9 cellular contexts compared by ENCODE assay signal in genomic region chr1:228213917-228214808, GRCh38. TPM values are rescaled to one million over a fixed set of nuclear protein-coding genes. Genes with fewer than 3 reads are reported as not detected.
DNase-seq lines count a peak whose midpoint lies in the region; ATAC-seq, FAIRE-seq and TF ChIP-seq lines count a peak whose summit lies in the region.
"Had no signal": no experiment of that assay in that cellular context is flagged by ENCODE, and none has a peak within 500 bp of the region (broad histone marks: within the 10 kb centered on the region; RNA-seq: fewer than 3 reads in every experiment).

No MANE protein-coding gene starts in this region.

- TF ChIP-seq POLR2A in H54 (IDR thresholded peaks at IDR 0.05; ENCODE audit: low read depth, low read length) = no peak

- H3K36me3 ChIP-seq in NT2/D1 (ENCODE audit: insufficient read depth, insufficient read length, low read length) = peaks cover 50% of the 10 kb centered on the region
- no peaks in the 10 kb centered on the region for H3K36me3 ChIP-seq in osteoblast (ENCODE audit: insufficient read depth, low read length)

- no peaks in the 10 kb centered on the region for H4K20me1 ChIP-seq in osteoblast (ENCODE audit: insufficient read depth, low read length)

- H3K4me2 ChIP-seq in osteoblast (ENCODE audit: insufficient read depth, low read length) = peak overlapping the region; percentile 13

- H3K27me3 ChIP-seq in NT2/D1 (ENCODE audit: insufficient read depth, insufficient read length) (no peaks in the 10 kb centered on the region), osteoblast (ENCODE audit: insufficient read depth, low read length) (peaks cover 3% of the 10 kb centered on the region)

- no peak for FAIRE-seq in H54 (lab: Jason Lieb, UNC)
- FAIRE-seq: GM12892 had no signal

- H3K9me3 ChIP-seq in NT2/D1 (ENCODE audit: insufficient read depth, low read length) = no peaks in the 10 kb centered on the region
- H3K9me3 ChIP-seq in osteoblast (ENCODE audit: low read depth, low read length) = no peaks in the 10 kb centered on the region

- H3K27ac ChIP-seq in C4-2B = peak overlapping the region; percentile 81; the same call in 1 of the 2 replicates
- H3K27ac ChIP-seq in osteoblast (ENCODE audit: low read depth, low read length) = no peak overlapping the region

- TF ChIP-seq CTCF in C4-2B (conservative IDR thresholded peaks at IDR 0.05) (no peak), epithelial cell of esophagus (IDR thresholded peaks at IDR 0.05; ENCODE audit: insufficient read depth, low read depth, low read length, missing control alignments) (no peak), osteoblast (IDR thresholded peaks at IDR 0.05; ENCODE audit: extremely low read depth, low read depth, low read length) (no peak)

- DNase-seq in NT2/D1 (ENCODE audit: low read depth, low spot score) = no peak
- DNase-seq in epithelial cell of esophagus (ENCODE audit: low read depth) = peak; percentile 9
- DNase-seq in osteoblast (ENCODE audit: insufficient read length, low spot score, missing footprints) = peak; percentile 81
- no peak for DNase-seq in SHP77 (lab: John Stamatoyannopoulos, UW)
- DNase-seq in H54 (ENCODE audit: insufficient read length, low spot score) = no peak
- DNase-seq in SKM-1 treated with dmso at 0.1 percent for 144 hours (lab: John Stamatoyannopoulos, UW; ENCODE audit: unreplicated experiment) = no peak

- ATAC-seq in GM18909 (IDR thresholded peaks at IDR 0.05; ENCODE audit: poor library complexity, unreplicated experiment) = no peak

- peak overlapping the region; percentile 79 for H3K9ac ChIP-seq in NT2/D1 (ENCODE audit: insufficient read length, low read depth)

- no peak overlapping the region for H2AFZ ChIP-seq in osteoblast (ENCODE audit: low read length)

- H3K4me3 ChIP-seq in NT2/D1 (ENCODE audit: insufficient read length, low read depth) = peak overlapping the region; percentile 60
- peak overlapping the region; percentile 38 for H3K4me3 ChIP-seq in epithelial cell of esophagus (ENCODE audit: low read length)
- no peak overlapping the region for H3K4me3 ChIP-seq in osteoblast (ENCODE audit: insufficient read depth, low read length)

- H3K79me2 ChIP-seq in osteoblast (ENCODE audit: insufficient read depth, low read length) = no peaks in the 10 kb centered on the region

- H3K4me1 ChIP-seq in NT2/D1 (ENCODE audit: insufficient read depth, insufficient read length) (peaks cover 13% of the 10 kb centered on the region), osteoblast (ENCODE audit: insufficient read depth, low read length) (no peaks in the 10 kb centered on the region)

RNA-seq across cellular contexts. Expression of gene OBSCN, which starts 6.3 kb away (rescaled TPM):
- 2.9 and 3.2 TPM in 2 replicates for total RNA-seq in osteoblast

RNA-seq across cellular contexts. Expression of gene IBA57, which starts 48.6 kb away (rescaled TPM):
- total RNA-seq in osteoblast = 4.4 and 4.7 TPM in 2 replicates

Comparison
In these comparisons a context has a peak if more than half of its experiments do, and no peak if none do; other contexts are left out.
1. DNase-seq: peak in epithelial cell of esophagus (single experiment) and osteoblast (single experiment); none in NT2/D1 (single experiment), SHP77 (0 of 2), H54 (single experiment) and SKM-1 treated with dmso at 0.1 percent for 144 hours (single experiment).